Comparison of ENCODE assay signal across 21 cellular contexts in genomic region chr14:69529563-69529962, GRCh38. TPM values are rescaled to one million over a fixed set of nuclear protein-coding genes. Genes with fewer than 3 reads are reported as not detected.
A peak's percentile ranks its signal among the peaks of the same experiment; 100 is the strongest.
DNase-seq lines count a peak whose midpoint lies in the region; FAIRE-seq and TF ChIP-seq lines count a peak whose summit lies in the region.
"Had no signal": no experiment of that assay in that cellular context is flagged by ENCODE, and none has a peak within 500 bp of the region (broad histone marks: within the 10 kb centered on the region; RNA-seq: fewer than 3 reads in every experiment).

No MANE protein-coding gene starts in this region.

- no peaks in the 10 kb centered on the region for H3K4me1 ChIP-seq in CD8-positive, alpha-beta memory T cell (ENCODE audit: insufficient read depth, low read length)
- H3K4me1 ChIP-seq: HAP-1 had no signal

- peaks cover 9 to 17% of the 10 kb centered on the region in 2 donors for H3K27me3 Mint-ChIP-seq in CD8-positive, alpha-beta memory T cell

- no peaks in the 10 kb centered on the region for H3K4me1 Mint-ChIP-seq in CD8-positive, alpha-beta memory T cell
- H3K4me1 Mint-ChIP-seq: CD4-positive, CD25-positive, alpha-beta regulatory T cell had no signal

- no peaks in the 10 kb centered on the region for H3K36me3 ChIP-seq in CD8-positive, alpha-beta memory T cell (ENCODE audit: insufficient read depth, low read length)
- H3K36me3 ChIP-seq: HAP-1 had no signal

- CTCF ChIA-PET in CD8-positive, alpha-beta memory T cell (lab: Charles Lee): no interaction called here

- peak; percentile 83 for FAIRE-seq in HTR-8/SVneo (lab: Jason Lieb, UNC)
- FAIRE-seq: D721Med, GM12878, H54 had no signal

- no peaks in the 10 kb centered on the region for H3K36me3 Mint-ChIP-seq in CD8-positive, alpha-beta memory T cell
- H3K36me3 Mint-ChIP-seq: CD4-positive, CD25-positive, alpha-beta regulatory T cell; CD8-positive, alpha-beta T cell had no signal

- H3K27me3 ChIP-seq in CD8-positive, alpha-beta memory T cell (ENCODE audit: insufficient read depth, low read length, poor library complexity, severe bottlenecking): no peaks in the 10 kb centered on the region

- H3K27ac ChIP-seq in C4-2B: peak overlapping the region; percentile 15; the same call in 1 of the 2 replicates
- H3K27ac ChIP-seq in CD8-positive, alpha-beta memory T cell (ENCODE audit: low read depth, low read length): no peak overlapping the region

- H3K9me3 Mint-ChIP-seq in CD8-positive, alpha-beta memory T cell: no peaks in the 10 kb centered on the region
- H3K9me3 Mint-ChIP-seq: CD4-positive, CD25-positive, alpha-beta regulatory T cell; CD8-positive, alpha-beta T cell; HFFc6 had no signal

- H3K4me3 Mint-ChIP-seq in CD8-positive, alpha-beta memory T cell: no peak overlapping the region
- H3K4me3 Mint-ChIP-seq: CD4-positive, CD25-positive, alpha-beta regulatory T cell; CD8-positive, alpha-beta T cell; HFFc6 had no signal

- DNase-seq in HTR-8/SVneo (ENCODE audit: insufficient read length, low spot score) (no peak), iPS-NIHi11 (ENCODE audit: low spot score) (peak; percentile 1), NCI-H510A (lab: John Stamatoyannopoulos, UW) (no peak), pons (ENCODE audit: low spot score) (no peak)
- DNase-seq in CD8-positive, alpha-beta memory T cell: no peak
- DNase-seq: C1 segment of cervical spinal cord; CD4-positive, CD25-positive, alpha-beta regulatory T cell; CD8-positive, alpha-beta T cell; DMS 273 treated with DMSO at 0.1 percent for 48 hours; DMS79; EL; GDM1; GOT3; HFFc6 had no signal

- POLR2A ChIA-PET in CD8-positive, alpha-beta memory T cell (lab: Charles Lee): no interaction called here

- no peak overlapping the region for H3K4me3 ChIP-seq in CD8-positive, alpha-beta memory T cell (ENCODE audit: low read length)
- H3K4me3 ChIP-seq: GM12878, HAP-1 had no signal

- H3K9me3 ChIP-seq in CD8-positive, alpha-beta memory T cell (ENCODE audit: low read length): no peaks in the 10 kb centered on the region
- H3K9me3 ChIP-seq: HAP-1 had no signal

- TF ChIP-seq CTCF in C4-2B (conservative IDR thresholded peaks at IDR 0.05): no peak

- peak overlapping the region in 1 of 8 donors; percentile 75 for H3K27ac Mint-ChIP-seq in CD8-positive, alpha-beta memory T cell
- H3K27ac Mint-ChIP-seq: CD8-positive, alpha-beta T cell; HFFc6 had no signal

RNA-seq across cellular contexts. Expression of gene PLEKHD1, which starts 45.0 kb away (rescaled TPM):
- total RNA-seq in CD8-positive, alpha-beta memory T cell: under 1 TPM in 1 of 2 experiments, not detected in 1; 0.11 TPM
- polyA plus RNA-seq in CD8-positive, alpha-beta memory T cell: 0.06 TPM
- total RNA-seq: A172 had no signal

RNA-seq across cellular contexts. Expression of gene CCDC177, which starts 45.1 kb away (rescaled TPM):
- not detected for total RNA-seq in CD8-positive, alpha-beta memory T cell
- not detected for polyA plus RNA-seq in CD8-positive, alpha-beta memory T cell
- total RNA-seq: A172; CD4-positive, CD25-positive, alpha-beta regulatory T cell; CD8-positive, alpha-beta T cell; GM12878; HFFc6 had no signal
- polyA plus RNA-seq: BJ; CD4-positive, CD25-positive, alpha-beta regulatory T cell; GM12878 had no signal
